In genomic region chr1:25875154-25875855, GRCh38 we compare ENCODE assay signal across 7 cellular contexts. TPM values are rescaled to one million over a fixed set of nuclear protein-coding genes. Genes with fewer than 3 reads are reported as not detected.
DNase-seq lines count a peak whose midpoint lies in the region; ATAC-seq and TF ChIP-seq lines count a peak whose summit lies in the region.

Gene PAQR7 (minus strand): TSS chr1:25875708. CDS start chr1:25863839, 11,869 bp downstream.

- peak within 1 kb of the TSS; percentile 9; the same call in 1 of the 2 replicates for H3K27ac ChIP-seq in SJSA1
- peak within 1 kb of the TSS; percentile 74 for H3K27ac ChIP-seq in neutrophil
- peak within 1 kb of the TSS; percentile 57 for H3K27ac ChIP-seq in temporal lobe (ENCODE audit: low read depth, low read length)

- peak; percentile 3 for TF ChIP-seq CTCF in neutrophil (IDR thresholded peaks at IDR 0.05)

- H3K4me1 ChIP-seq in SJSA1 (replicated peaks) (peaks cover 17% of the 10 kb centered on the region), neutrophil (ENCODE audit: control insufficient read depth in 1 of 2, insufficient read depth in 1 of 2, low read depth in 1 of 2, low read length in 1 of 2) (peaks cover 59 to 64% of the 10 kb centered on the region in 2 experiments)

- 0 out of 2 replicates have a peak, but pooled peaks cover 2% of the 10 kb centered on the region for H3K27me3 ChIP-seq in SJSA1 (replicated peaks)
- no peaks in the 10 kb centered on the region for H3K27me3 ChIP-seq in neutrophil

- H3K4me3 ChIP-seq in SJSA1 (peak within 1 kb of the TSS; percentile 53), neutrophil (ENCODE audit: low read depth in 1 of 2, low read length in 1 of 2) (peak within 1 kb of the TSS; percentile 65 to 83)

- H3K36me3 ChIP-seq in SJSA1 (no peaks in the 10 kb centered on the region), neutrophil (no peaks in the 10 kb centered on the region)

- DNase-seq in HT-29 (ENCODE audit: low spot score): peak; percentile 71
- peak; percentile 39 to 66 for DNase-seq in SJSA1 (ENCODE audit: low read depth in 1 of 2, low spot score in 2 of 2)
- peak; percentile 71 for DNase-seq in activated naive CD4-positive, alpha-beta T cell treated with anti-CD3 and anti-CD28 coated beads, Interleukin-2, amount 50 U/mL, for 16 hours
- peak; percentile 66 for DNase-seq in glomerular visceral epithelial cell (ENCODE audit: extremely low spot score)

- H3K9me3 ChIP-seq in SJSA1 (replicated peaks) (no peaks in the 10 kb centered on the region; the same call in 1 of the 2 replicates), neutrophil (no peaks in the 10 kb centered on the region)

- ATAC-seq in GM18867 (IDR thresholded peaks at IDR 0.05; ENCODE audit: unreplicated experiment): peak; percentile 69

RNA-seq across cellular contexts. Expression of gene PAQR7, which starts in this region (rescaled TPM):
- total RNA-seq in HT-29 (2014; rRNA removed; shearing (Covaris generic)): 4.0 and 5.7 TPM in 2 replicates
- total RNA-seq in SJSA1 (2014; rRNA removed; shearing (Covaris generic)): 2.9 and 3.1 TPM in 2 replicates
- total RNA-seq in temporal lobe: 4.7 TPM

Comparison
In these comparisons a context has a peak if more than half of its experiments do, and no peak if none do; other contexts are left out.
1. Peak in every context shown above with its lines: DNase-seq, ATAC-seq, H3K4me3 ChIP-seq and H3K27ac ChIP-seq.
2. H3K27ac ChIP-seq: peak in every context shown above with its lines; median percentile 74 in neutrophil; 57 in temporal lobe; 9 in SJSA1.